ENCODE assay signal across 12 cellular contexts in the genomic region with DNA sequence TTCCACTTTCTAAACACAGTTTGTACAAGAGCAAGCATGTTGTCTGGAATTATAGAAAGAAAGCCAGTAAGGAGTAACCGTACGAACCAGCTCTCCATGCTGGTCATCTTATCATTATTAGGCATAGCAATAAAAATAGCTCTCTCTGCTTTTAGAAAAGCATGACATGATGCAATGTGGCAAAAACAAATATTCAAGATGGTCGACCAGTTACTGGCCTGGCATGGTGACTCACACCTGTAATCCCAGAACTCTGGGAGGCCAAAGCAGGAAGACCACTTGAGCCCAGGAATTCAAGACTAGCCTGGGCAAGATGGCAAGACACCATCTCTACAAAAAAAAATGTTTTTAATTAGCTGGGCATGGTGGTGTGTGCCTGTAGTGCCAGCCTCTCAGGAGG. TPM values are rescaled to one million over a fixed set of nuclear protein-coding genes. Genes with fewer than 3 reads are reported as not detected.
DNase-seq lines count a peak whose midpoint lies in the region; FAIRE-seq and TF ChIP-seq lines count a peak whose summit lies in the region.
"Had no signal": no experiment of that assay in that cellular context is flagged by ENCODE, and none has a peak within 500 bp of the region (broad histone marks: within the 10 kb centered on the region; RNA-seq: fewer than 3 reads in every experiment).

No MANE protein-coding gene starts in this region.

- H3K4me2 ChIP-seq in astrocyte (ENCODE audit: low read length) = no peak overlapping the region

- TF ChIP-seq CTCF in astrocyte (IDR thresholded peaks at IDR 0.05; ENCODE audit: insufficient read depth, low read depth, low read length) = no peak
- no peak for TF ChIP-seq CTCF in right atrium auricular region (IDR thresholded peaks at IDR 0.05)

- peaks cover 17% of the 10 kb centered on the region for H3K4me1 ChIP-seq in astrocyte (ENCODE audit: insufficient read depth, low read length)
- H3K4me1 ChIP-seq in right atrium auricular region = peaks cover 0 to 73% of the 10 kb centered on the region in 2 donors

- H3K27me3 Mint-ChIP-seq in activated T-cell treated with anti-CD3 and anti-CD28 coated beads, Interleukin-2, amount 50 U/mL, for 24 hours = no peaks in the 10 kb centered on the region
- no peaks in the 10 kb centered on the region for H3K27me3 Mint-ChIP-seq in astrocyte (ENCODE audit: low read depth, unreplicated experiment)
- H3K27me3 Mint-ChIP-seq: effector memory CD8-positive, alpha-beta T cell had no signal

- FAIRE-seq in astrocyte (lab: Jason Lieb, UNC) (no peak), urothelium cell line (lab: Jason Lieb, UNC) (no peak)

- no peaks in the 10 kb centered on the region for H3K36me3 ChIP-seq in astrocyte (ENCODE audit: insufficient read depth, low read length)
- no peaks in the 10 kb centered on the region for H3K36me3 ChIP-seq in right atrium auricular region
- H3K36me3 ChIP-seq: WERI-Rb-1 had no signal

- H3K79me2 ChIP-seq in astrocyte (ENCODE audit: insufficient read depth, low read length) = peaks cover 96% of the 10 kb centered on the region

- peaks cover 4% of the 10 kb centered on the region for H3K36me3 Mint-ChIP-seq in activated T-cell treated with anti-CD3 and anti-CD28 coated beads, Interleukin-2, amount 50 U/mL, for 24 hours (ENCODE audit: low read depth)
- H3K36me3 Mint-ChIP-seq in astrocyte (ENCODE audit: low read depth, unreplicated experiment) = peaks cover 12% of the 10 kb centered on the region

- no peaks in the 10 kb centered on the region for H3K9me3 Mint-ChIP-seq in activated T-cell treated with anti-CD3 and anti-CD28 coated beads, Interleukin-2, amount 50 U/mL, for 24 hours
- H3K9me3 Mint-ChIP-seq in astrocyte (ENCODE audit: unreplicated experiment) = no peaks in the 10 kb centered on the region
- H3K9me3 Mint-ChIP-seq: effector memory CD8-positive, alpha-beta T cell had no signal

- no peak overlapping the region for H3K4me3 Mint-ChIP-seq in activated T-cell treated with anti-CD3 and anti-CD28 coated beads, Interleukin-2, amount 50 U/mL, for 24 hours
- no peak overlapping the region for H3K4me3 Mint-ChIP-seq in astrocyte (ENCODE audit: unreplicated experiment)
- H3K4me3 Mint-ChIP-seq: effector memory CD8-positive, alpha-beta T cell had no signal

- H3K27me3 ChIP-seq in astrocyte (ENCODE audit: insufficient read depth, low read length) (no peaks in the 10 kb centered on the region), right atrium auricular region (no peaks in the 10 kb centered on the region)

- H3K9me3 ChIP-seq in astrocyte (ENCODE audit: insufficient read depth, low read depth, low read length) (no peaks in the 10 kb centered on the region), right atrium auricular region (no peaks in the 10 kb centered on the region)

- H4K20me1 ChIP-seq in astrocyte (ENCODE audit: insufficient read depth, low read length) = peaks cover 94% of the 10 kb centered on the region

- no peak overlapping the region for H3K9ac ChIP-seq in astrocyte (ENCODE audit: low read length)

- H2AFZ ChIP-seq in astrocyte (ENCODE audit: low read depth, low read length) = no peak overlapping the region

- no peak for DNase-seq in activated T-cell treated with anti-CD3 and anti-CD28 coated beads, Interleukin-2, amount 50 U/mL, for 24 hours
- no peak for DNase-seq in activated T-cell treated with anti-CD3 and anti-CD28 coated beads, Interleukin-2, amount 50 U/mL, for 1 hour
- peak; percentile 65 for DNase-seq in astrocyte (ENCODE audit: low read depth)
- no peak for DNase-seq in right atrium auricular region (ENCODE audit: low spot score)
- DNase-seq in urothelium cell line (ENCODE audit: low spot score) = peak; percentile 28
- no peak for DNase-seq in stimulated activated CD4-positive, alpha-beta T cell treated with anti-CD3 and anti-CD28 coated beads, Interleukin-4, amount 100 ng/mL, for 4 hours
- no peak for DNase-seq in epidermal melanocyte (ENCODE audit: insufficient read length, low spot score)
- no peak for DNase-seq in stimulated activated CD4-positive, alpha-beta T cell treated with anti-CD3 and anti-CD28 coated beads, Interleukin-2, amount 100 ng/mL, for 24 hours
- DNase-seq: activated effector memory CD4-positive, alpha-beta T cell treated with Interleukin-2 at 50 U/mL for 16 hours; effector memory CD8-positive, alpha-beta T cell; NCI-H1105 treated with DMSO at 0.1 percent for 48 hours; WERI-Rb-1 had no signal

- peaks cover 47% of the 10 kb centered on the region for H3K4me1 Mint-ChIP-seq in activated T-cell treated with anti-CD3 and anti-CD28 coated beads, Interleukin-2, amount 50 U/mL, for 24 hours (ENCODE audit: low read depth)
- H3K4me1 Mint-ChIP-seq in astrocyte (ENCODE audit: low read depth, unreplicated experiment) = peaks cover 64% of the 10 kb centered on the region

- no peak overlapping the region for H3K4me3 ChIP-seq in astrocyte (ENCODE audit: insufficient read depth, low read depth, low read length)
- H3K4me3 ChIP-seq in right atrium auricular region = no peak overlapping the region

- H3K27ac ChIP-seq in astrocyte (ENCODE audit: low read depth, low read length) = peak overlapping the region; percentile 70
- peak overlapping the region; percentile 60 to 85 for H3K27ac ChIP-seq in right atrium auricular region
- H3K27ac ChIP-seq: WERI-Rb-1 had no signal

- H3K27ac Mint-ChIP-seq in activated T-cell treated with anti-CD3 and anti-CD28 coated beads, Interleukin-2, amount 50 U/mL, for 24 hours = peak overlapping the region; percentile 16
- H3K27ac Mint-ChIP-seq in astrocyte (ENCODE audit: unreplicated experiment) = peak overlapping the region; percentile 77

RNA-seq across cellular contexts. Expression of a gene that starts 2.6 kb away (rescaled TPM):
- total RNA-seq in astrocyte (471 and 475 TPM in 2 replicates), right atrium auricular region (100 to 1,000 TPM; 428 to 552 TPM)

Comparison
In these comparisons a context has a peak if more than half of its experiments do, and no peak if none do; other contexts are left out.
1. DNase-seq: peak in astrocyte (single experiment) and urothelium cell line (single experiment); none in activated T-cell treated with anti-CD3 and anti-CD28 coated beads, Interleukin-2, amount 50 U/mL, for 24 hours (single experiment), activated T-cell treated with anti-CD3 and anti-CD28 coated beads, Interleukin-2, amount 50 U/mL, for 1 hour (single experiment), right atrium auricular region (single experiment), stimulated activated CD4-positive, alpha-beta T cell treated with anti-CD3 and anti-CD28 coated beads, Interleukin-4, amount 100 ng/mL, for 4 hours (0 of 2), epidermal melanocyte (single experiment) and stimulated activated CD4-positive, alpha-beta T cell treated with anti-CD3 and anti-CD28 coated beads, Interleukin-2, amount 100 ng/mL, for 24 hours (0 of 2).